Comparison of ENCODE assay signal across 1 cellular context in genomic region chr15:62568702-62569101, GRCh38.
TF ChIP-seq lines count a peak whose summit lies in the region.

No MANE protein-coding gene starts in this region.

TF ChIP-seq in SK-N-SH treated with all-trans-retinoic acid at 6 μM for 48 hours, 23 proteins besides CTCF, POLR2A, EP300 and RAD21 (continued from another document):
- TF ChIP-seq TSHZ2 (CRISPR knock-in tag; IDR thresholded peaks at IDR 0.05): no peak
